1 cellular context compared by ENCODE assay signal in genomic region chr1:110262846-110263631, GRCh38.
TF ChIP-seq lines count a peak whose summit lies in the region.

No MANE protein-coding gene starts in this region.

TF ChIP-seq in GM12878, 131 proteins besides CTCF, POLR2A, EP300 and RAD21 (continued from another document):
- TF ChIP-seq, protein P1, sequence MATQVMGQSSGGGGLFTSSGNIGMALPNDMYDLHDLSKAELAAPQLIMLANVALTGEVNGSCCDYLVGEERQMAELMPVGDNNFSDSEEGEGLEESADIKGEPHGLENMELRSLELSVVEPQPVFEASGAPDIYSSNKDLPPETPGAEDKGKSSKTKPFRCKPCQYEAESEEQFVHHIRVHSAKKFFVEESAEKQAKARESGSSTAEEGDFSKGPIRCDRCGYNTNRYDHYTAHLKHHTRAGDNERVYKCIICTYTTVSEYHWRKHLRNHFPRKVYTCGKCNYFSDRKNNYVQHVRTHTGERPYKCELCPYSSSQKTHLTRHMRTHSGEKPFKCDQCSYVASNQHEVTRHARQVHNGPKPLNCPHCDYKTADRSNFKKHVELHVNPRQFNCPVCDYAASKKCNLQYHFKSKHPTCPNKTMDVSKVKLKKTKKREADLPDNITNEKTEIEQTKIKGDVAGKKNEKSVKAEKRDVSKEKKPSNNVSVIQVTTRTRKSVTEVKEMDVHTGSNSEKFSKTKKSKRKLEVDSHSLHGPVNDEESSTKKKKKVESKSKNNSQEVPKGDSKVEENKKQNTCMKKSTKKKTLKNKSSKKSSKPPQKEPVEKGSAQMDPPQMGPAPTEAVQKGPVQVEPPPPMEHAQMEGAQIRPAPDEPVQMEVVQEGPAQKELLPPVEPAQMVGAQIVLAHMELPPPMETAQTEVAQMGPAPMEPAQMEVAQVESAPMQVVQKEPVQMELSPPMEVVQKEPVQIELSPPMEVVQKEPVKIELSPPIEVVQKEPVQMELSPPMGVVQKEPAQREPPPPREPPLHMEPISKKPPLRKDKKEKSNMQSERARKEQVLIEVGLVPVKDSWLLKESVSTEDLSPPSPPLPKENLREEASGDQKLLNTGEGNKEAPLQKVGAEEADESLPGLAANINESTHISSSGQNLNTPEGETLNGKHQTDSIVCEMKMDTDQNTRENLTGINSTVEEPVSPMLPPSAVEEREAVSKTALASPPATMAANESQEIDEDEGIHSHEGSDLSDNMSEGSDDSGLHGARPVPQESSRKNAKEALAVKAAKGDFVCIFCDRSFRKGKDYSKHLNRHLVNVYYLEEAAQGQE (IDR thresholded peaks at IDR 0.05; ENCODE audit: low read depth, low read length): no peak
- TF ChIP-seq, protein P2, sequence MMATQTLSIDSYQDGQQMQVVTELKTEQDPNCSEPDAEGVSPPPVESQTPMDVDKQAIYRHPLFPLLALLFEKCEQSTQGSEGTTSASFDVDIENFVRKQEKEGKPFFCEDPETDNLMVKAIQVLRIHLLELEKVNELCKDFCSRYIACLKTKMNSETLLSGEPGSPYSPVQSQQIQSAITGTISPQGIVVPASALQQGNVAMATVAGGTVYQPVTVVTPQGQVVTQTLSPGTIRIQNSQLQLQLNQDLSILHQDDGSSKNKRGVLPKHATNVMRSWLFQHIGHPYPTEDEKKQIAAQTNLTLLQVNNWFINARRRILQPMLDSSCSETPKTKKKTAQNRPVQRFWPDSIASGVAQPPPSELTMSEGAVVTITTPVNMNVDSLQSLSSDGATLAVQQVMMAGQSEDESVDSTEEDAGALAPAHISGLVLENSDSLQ (IDR thresholded peaks at IDR 0.05): peak; percentile 18; the same call in 1 of the 2 replicates
- TF ChIP-seq RELB (IDR thresholded peaks at IDR 0.05; ENCODE audit: low read depth) (no peak), KDM1A (IDR thresholded peaks at IDR 0.05; ENCODE audit: borderline replicate concordance) (no peak), BRCA1 (IDR thresholded peaks at IDR 0.05; ENCODE audit: low read depth, low read length) (no peak), IRF5 (IDR thresholded peaks at IDR 0.05; ENCODE audit: borderline replicate concordance) (no peak), RUNX3 (IDR thresholded peaks at IDR 0.05; ENCODE audit: low read length) (peak; percentile 27)
- TF ChIP-seq, protein P3, sequence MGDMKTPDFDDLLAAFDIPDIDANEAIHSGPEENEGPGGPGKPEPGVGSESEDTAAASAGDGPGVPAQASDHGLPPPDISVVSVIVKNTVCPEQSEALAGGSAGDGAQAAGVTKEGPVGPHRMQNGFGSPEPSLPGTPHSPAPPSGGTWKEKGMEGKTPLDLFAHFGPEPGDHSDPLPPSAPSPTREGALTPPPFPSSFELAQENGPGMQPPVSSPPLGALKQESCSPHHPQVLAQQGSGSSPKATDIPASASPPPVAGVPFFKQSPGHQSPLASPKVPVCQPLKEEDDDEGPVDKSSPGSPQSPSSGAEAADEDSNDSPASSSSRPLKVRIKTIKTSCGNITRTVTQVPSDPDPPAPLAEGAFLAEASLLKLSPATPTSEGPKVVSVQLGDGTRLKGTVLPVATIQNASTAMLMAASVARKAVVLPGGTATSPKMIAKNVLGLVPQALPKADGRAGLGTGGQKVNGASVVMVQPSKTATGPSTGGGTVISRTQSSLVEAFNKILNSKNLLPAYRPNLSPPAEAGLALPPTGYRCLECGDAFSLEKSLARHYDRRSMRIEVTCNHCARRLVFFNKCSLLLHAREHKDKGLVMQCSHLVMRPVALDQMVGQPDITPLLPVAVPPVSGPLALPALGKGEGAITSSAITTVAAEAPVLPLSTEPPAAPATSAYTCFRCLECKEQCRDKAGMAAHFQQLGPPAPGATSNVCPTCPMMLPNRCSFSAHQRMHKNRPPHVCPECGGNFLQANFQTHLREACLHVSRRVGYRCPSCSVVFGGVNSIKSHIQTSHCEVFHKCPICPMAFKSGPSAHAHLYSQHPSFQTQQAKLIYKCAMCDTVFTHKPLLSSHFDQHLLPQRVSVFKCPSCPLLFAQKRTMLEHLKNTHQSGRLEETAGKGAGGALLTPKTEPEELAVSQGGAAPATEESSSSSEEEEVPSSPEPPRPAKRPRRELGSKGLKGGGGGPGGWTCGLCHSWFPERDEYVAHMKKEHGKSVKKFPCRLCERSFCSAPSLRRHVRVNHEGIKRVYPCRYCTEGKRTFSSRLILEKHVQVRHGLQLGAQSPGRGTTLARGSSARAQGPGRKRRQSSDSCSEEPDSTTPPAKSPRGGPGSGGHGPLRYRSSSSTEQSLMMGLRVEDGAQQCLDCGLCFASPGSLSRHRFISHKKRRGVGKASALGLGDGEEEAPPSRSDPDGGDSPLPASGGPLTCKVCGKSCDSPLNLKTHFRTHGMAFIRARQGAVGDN (IDR thresholded peaks at IDR 0.05): peak; percentile 15; the same call in 1 of the 2 replicates
